8 cellular contexts compared by ENCODE assay signal in genomic region chr9:75087279-75087823, GRCh38. TPM values are rescaled to one million over a fixed set of nuclear protein-coding genes. Genes with fewer than 3 reads are reported as not detected.
DNase-seq lines count a peak whose midpoint lies in the region; ATAC-seq and TF ChIP-seq lines count a peak whose summit lies in the region.

No MANE protein-coding gene starts in this region.

- no peaks in the 10 kb centered on the region for H3K36me3 ChIP-seq in ascending aorta

- peaks cover 6 to 22% of the 10 kb centered on the region in 2 donors for H3K4me1 ChIP-seq in ascending aorta

- CTCF ChIA-PET in RWPE1 (lab: Yijun Ruan, JAX), result interaction anchor here (0.6 to 1.0 kb wide), 3 partner anchors 20 to 226 kb away, joined by 3 to 6 read pairs (median 4); no protein-coding TSS in a partner anchor

- H3K9me3 ChIP-seq in ascending aorta, result no peaks in the 10 kb centered on the region

- DNase-seq in Ammon's horn (ENCODE audit: low spot score) (peak; percentile 28), RWPE1 (ENCODE audit: low spot score) (peak; percentile 45), ascending aorta (ENCODE audit: low spot score in 2 of 2) (peak in 1 of 2 donors; percentile 74), iPS-NIHi7 (ENCODE audit: extremely low spot score) (peak; percentile 13), epidermal melanocyte (ENCODE audit: insufficient read length, low spot score) (no peak)
- DNase-seq in stimulated activated CD4-positive, alpha-beta T cell treated with anti-CD3 and anti-CD28 coated beads, Interleukin-12 subunit alpha, Interleukin-12 subunit beta, amount 100 ng/mL, for 48 hours (ENCODE audit: low read depth in 2 of 3, low spot score in 1 of 3), result peak in 2 of 3 donors; percentile 21 to 34

- no peaks in the 10 kb centered on the region for H3K27me3 ChIP-seq in ascending aorta

- H3K27ac ChIP-seq in RWPE1 (peak overlapping the region; percentile 95), ascending aorta (peak overlapping the region; percentile 90 to 96)

- no peak for TF ChIP-seq CTCF in RWPE1 (conservative IDR thresholded peaks at IDR 0.05; ENCODE audit: low read depth)
- no peak for TF ChIP-seq CTCF in ascending aorta (IDR thresholded peaks at IDR 0.05)

- intact Hi-C loops in ascending aorta (cut with DNase I), result loop anchor here (5.0 to 10.0 kb wide), 2 partner anchors 807 to 1305 kb away; partner anchors contain the start of genes PCSK5 and RFK

- ATAC-seq in GM18861 (IDR thresholded peaks at IDR 0.05; ENCODE audit: unreplicated experiment) (peak; percentile 28), HG03196 (IDR thresholded peaks at IDR 0.05; ENCODE audit: unreplicated experiment) (peak; percentile 28)

- peak overlapping the region; percentile 97 to 99 for H3K4me3 ChIP-seq in ascending aorta

- POLR2A ChIA-PET in RWPE1 (lab: Yijun Ruan, JAX; ENCODE audit: low non-redundant PET), result interaction anchor here (1.3 to 2.3 kb wide), 2 partner anchors 59 to 136 kb away, joined by 3 to 12 read pairs; partner anchors contain the start of gene CARNMT1

RNA-seq across cellular contexts. Expression of gene NMRK1, which starts 0.6 kb away (rescaled TPM):
- total RNA-seq in ascending aorta, result 22.0 TPM

RNA-seq across cellular contexts. Expression of gene OSTF1, which starts 1.0 kb away (rescaled TPM):
- total RNA-seq in ascending aorta, result 25.1 TPM

RNA-seq across cellular contexts. Expression of gene CARNMT1, which starts 59.3 kb away (rescaled TPM):
- total RNA-seq in ascending aorta, result 7.0 TPM
